Comparison of ENCODE assay signal across 12 cellular contexts in genomic region chr10:96417432-96417831, GRCh38. TPM values are rescaled to one million over a fixed set of nuclear protein-coding genes. Genes with fewer than 3 reads are reported as not detected.
DNase-seq lines count a peak whose midpoint lies in the region; FAIRE-seq and TF ChIP-seq lines count a peak whose summit lies in the region.
"Had no signal": no experiment of that assay in that cellular context is flagged by ENCODE, and none has a peak within 500 bp of the region (broad histone marks: within the 10 kb centered on the region; RNA-seq: fewer than 3 reads in every experiment).

No MANE protein-coding gene starts in this region.

- H3K4me3 ChIP-seq in astrocyte of the spinal cord (ENCODE audit: low read depth, low read length), result no peak overlapping the region

- in situ Hi-C loops in astrocyte of the spinal cord (cut with HindIII; ENCODE audit: low sequenced_read_pairs), result no loop called here

- DNase-seq in EH (ENCODE audit: low read depth) (peak; percentile 27), HT1080 (ENCODE audit: low read depth) (peak; percentile 15), astrocyte of the spinal cord (ENCODE audit: low read depth, low spot score) (peak; percentile 15), medulla oblongata (ENCODE audit: extremely low spot score) (peak; percentile 35), NCI-H1092 (lab: John Stamatoyannopoulos, UW) (no peak), NK-92 (lab: John Stamatoyannopoulos, UW; ENCODE audit: unreplicated experiment) (no peak), GM19239 (ENCODE audit: insufficient read length, low spot score) (no peak)
- DNase-seq: activated T-cell treated with anti-CD3 and anti-CD28 coated beads, Interleukin-2, amount 50 U/mL, for 1 hour; CD8-positive, alpha-beta T cell; naive B cell; NCI-H1417 had no signal

- no peak for TF ChIP-seq CTCF in astrocyte of the spinal cord (IDR thresholded peaks at IDR 0.05; ENCODE audit: low read depth, low read length)

- no peak for FAIRE-seq in GM19239 (lab: Jason Lieb, UNC)
- FAIRE-seq: GM12891 had no signal

RNA-seq across cellular contexts. Expression of gene OPALIN, which starts 58.6 kb away (rescaled TPM):
- not detected in 2 replicates for total RNA-seq in HT1080 (2014; rRNA removed; shearing (Covaris generic))
- polyA plus RNA-seq in HT1080 (2015; cell fraction: cytosol; rRNA removed), result not detected in 2 replicates
- not detected in 2 replicates for polyA plus RNA-seq in HT1080 (2015; cell fraction: nucleus; rRNA removed)
- total RNA-seq: CD8-positive, alpha-beta T cell had no signal

Comparison
In these comparisons a context has a peak if more than half of its experiments do, and no peak if none do; other contexts are left out.
1. DNase-seq: peak in EH (single experiment), HT1080 (single experiment), astrocyte of the spinal cord (single experiment) and medulla oblongata (single experiment); none in NCI-H1092 (single experiment), NK-92 (single experiment) and GM19239 (single experiment).